ENCODE assay signal across 33 cellular contexts in the genomic region with DNA sequence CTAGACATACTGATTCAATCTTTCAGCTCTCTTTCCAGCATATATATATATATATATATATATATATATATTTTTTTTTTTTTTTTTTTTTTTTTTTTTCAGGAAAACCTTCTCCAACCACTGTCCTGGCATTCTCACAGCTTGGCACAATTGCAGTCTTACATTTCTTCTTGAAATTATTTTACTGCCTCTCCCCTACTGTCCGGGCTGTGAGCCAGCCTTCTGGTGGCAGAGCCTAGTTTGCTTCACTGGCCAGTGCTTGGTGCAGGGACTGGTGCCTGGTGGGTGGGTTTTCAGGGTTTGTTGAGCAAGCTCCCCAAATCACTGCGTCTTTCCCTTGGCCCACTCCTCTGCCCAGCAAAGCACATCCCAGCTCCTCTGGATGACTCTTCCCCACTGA. TPM values are rescaled to one million over a fixed set of nuclear protein-coding genes. Genes with fewer than 3 reads are reported as not detected.
"Had no signal": no experiment of that assay in that cellular context is flagged by ENCODE, and none has a peak within 500 bp of the region (broad histone marks: within the 10 kb centered on the region; RNA-seq: fewer than 3 reads in every experiment).

No MANE protein-coding gene starts in this region.

- H3K4me3 Mint-ChIP-seq: activated CD4-positive, alpha-beta memory T cell treated with anti-CD3 and anti-CD28 coated beads, Interleukin-2, amount 10 ng/mL, durations not matched to agents 7 days and 5 days; activated CD4-positive, alpha-beta T cell treated with anti-CD3 and anti-CD28 coated beads for 36 hours; activated naive CD4-positive, alpha-beta T cell treated with anti-CD3 and anti-CD28 coated beads for 36 hours; activated naive CD8-positive, alpha-beta T cell; activated T-helper 17 cell treated with anti-CD3 and anti-CD28 coated beads, Interleukin-2, amount 50 U/mL, for 72 hours; brain; T-cell had no signal

- H3K4me1 Mint-ChIP-seq: activated T-helper 17 cell treated with anti-CD3 and anti-CD28 coated beads, Interleukin-2, amount 50 U/mL, for 72 hours had no signal

- H3K4me3 ChIP-seq: SK-N-MC had no signal

- ATAC-seq: activated CD4-positive, alpha-beta T cell treated with anti-CD3 and anti-CD28 coated beads for 36 hours; activated T-helper 17 cell treated with anti-CD3 and anti-CD28 coated beads, Interleukin-2, amount 50 U/mL, for 72 hours; Panc1; Right ventricle myocardium inferior had no signal

- H3K27ac ChIP-seq: SK-N-MC, VCaP had no signal

- FAIRE-seq: astrocyte had no signal

- H3K27me3 Mint-ChIP-seq: activated CD4-positive, alpha-beta memory T cell treated with anti-CD3 and anti-CD28 coated beads, Interleukin-2, amount 10 ng/mL, durations not matched to agents 7 days and 5 days; activated CD4-positive, alpha-beta T cell treated with anti-CD3 and anti-CD28 coated beads for 36 hours; activated naive CD8-positive, alpha-beta T cell; activated T-helper 17 cell treated with anti-CD3 and anti-CD28 coated beads, Interleukin-2, amount 50 U/mL, for 72 hours; T-cell had no signal

- H3K9me3 Mint-ChIP-seq: activated CD4-positive, alpha-beta memory T cell treated with anti-CD3 and anti-CD28 coated beads, Interleukin-2, amount 10 ng/mL, durations not matched to agents 7 days and 5 days; activated naive CD4-positive, alpha-beta T cell treated with anti-CD3 and anti-CD28 coated beads for 36 hours; activated T-helper 17 cell treated with anti-CD3 and anti-CD28 coated beads, Interleukin-2, amount 50 U/mL, for 72 hours; T-cell had no signal

- DNase-seq: activated CD4-positive, alpha-beta memory T cell treated with anti-CD3 and anti-CD28 coated beads, Interleukin-2, amount 10 ng/mL, durations not matched to agents 7 days and 5 days; activated CD4-positive, alpha-beta T cell treated with anti-CD3 and anti-CD28 coated beads for 36 hours; activated CD4-positive, alpha-beta T cell treated with anti-CD3 and anti-CD28 coated beads, Interleukin-2, amount 50 U/mL, for 1 hour; activated gamma-delta T cell; activated naive CD4-positive, alpha-beta T cell treated with anti-CD3 and anti-CD28 coated beads for 36 hours; activated T-cell treated with anti-CD3 and anti-CD28 coated beads for 4 hours; activated T-cell treated with anti-CD3 and anti-CD28 coated beads, Interleukin-2, amount 50 U/mL, for 48 hours; amygdala; Karpas-422; NCI-H1092; NCI-H1417 treated with DMSO at 0.1 percent for 48 hours; NCI-H1694; NCI-H2029; NCI-H2107; NCI-H2171 treated with DMSO at 0.1 percent for 48 hours; NCI-H226; NCI-H526 treated with DMSO at 0.1 percent for 48 hours; NCI-H82; NK-92 treated with Interleukin-12 subunit alpha and Interleukin-12 subunit beta, amount 100 ng/mL, for 24 hours; OCI-M1; RPMI8226; T-helper 2 cell had no signal

- H3K27ac Mint-ChIP-seq: activated CD4-positive, alpha-beta memory T cell treated with anti-CD3 and anti-CD28 coated beads, Interleukin-2, amount 10 ng/mL, durations not matched to agents 7 days and 5 days; activated CD4-positive, alpha-beta T cell treated with anti-CD3 and anti-CD28 coated beads for 36 hours; activated naive CD4-positive, alpha-beta T cell treated with anti-CD3 and anti-CD28 coated beads for 36 hours; activated naive CD8-positive, alpha-beta T cell; brain; T-cell had no signal

- H3K36me3 Mint-ChIP-seq: T-cell had no signal

RNA-seq across cellular contexts. Expression of gene PRSS54, which starts 28.5 kb away (rescaled TPM):
- total RNA-seq: activated CD4-positive, alpha-beta memory T cell treated with anti-CD3 and anti-CD28 coated beads, Interleukin-2, amount 10 ng/mL, durations not matched to agents 7 days and 5 days; activated CD4-positive, alpha-beta T cell treated with anti-CD3 and anti-CD28 coated beads for 36 hours; activated CD8-positive, alpha-beta memory T cell treated with anti-CD3 and anti-CD28 coated beads for 36 hours; activated naive CD4-positive, alpha-beta T cell treated with anti-CD3 and anti-CD28 coated beads for 36 hours; activated T-helper 17 cell treated with anti-CD3 and anti-CD28 coated beads, Interleukin-2, amount 50 U/mL, for 72 hours; astrocyte; NCI-H460; Right ventricle myocardium inferior; T-cell had no signal
